8 cellular contexts compared by ENCODE assay signal in genomic region chr18:44826418-44827259, GRCh38.
DNase-seq lines count a peak whose midpoint lies in the region; ATAC-seq, FAIRE-seq and TF ChIP-seq lines count a peak whose summit lies in the region.

No MANE protein-coding gene starts in this region.

- H3K9me3 Mint-ChIP-seq in activated T-helper 2 cell treated with anti-CD3 and anti-CD28 coated beads, Interferon-gamma antibody, Interleukin-2, Interleukin-4, amounts not matched to agents 10 μg/mL and 5 μg/mL and 100 μg/mL, durations not matched to agents 14 hours and 24 hours and 36 hours = no peaks in the 10 kb centered on the region

- WGBS in body of pancreas, 2 donors = 20% methylated on average over 5 of the region's 5 CpGs
- 21 to 30% (median 24%) methylated on average over 5 of the region's 5 CpGs for WGBS in stomach, 5 donors

- peak; percentile 27 for DNase-seq in ACHN
- DNase-seq in NCI-H128 (lab: John Stamatoyannopoulos, UW; ENCODE audit: unreplicated experiment) = peak; percentile 34
- DNase-seq in body of pancreas = peak; percentile 76 to 89 (median 88)
- DNase-seq in keratinocyte (ENCODE audit: low read depth, low spot score) = peak; percentile 33
- peak; percentile 84 for DNase-seq in stomach
- no peak for DNase-seq in activated T-helper 2 cell treated with anti-CD3 and anti-CD28 coated beads, Interferon-gamma antibody, Interleukin-2, Interleukin-4, amounts not matched to agents 10 μg/mL and 5 μg/mL and 100 μg/mL, durations not matched to agents 14 hours and 24 hours and 36 hours (ENCODE audit: low spot score)

- no peaks in the 10 kb centered on the region for H4K20me1 ChIP-seq in keratinocyte (ENCODE audit: control insufficient read depth, extremely low read depth, insufficient read depth, low read length)

- dilution Hi-C loops in keratinocyte (cut with MboI; ENCODE audit: extremely low pct_ligation_motif_present, low sequenced_read_pairs) = no loop called here

- no peaks in the 10 kb centered on the region for H3K36me3 Mint-ChIP-seq in activated T-helper 2 cell treated with anti-CD3 and anti-CD28 coated beads, Interferon-gamma antibody, Interleukin-2, Interleukin-4, amounts not matched to agents 10 μg/mL and 5 μg/mL and 100 μg/mL, durations not matched to agents 14 hours and 24 hours and 36 hours (ENCODE audit: low read depth)

- peak overlapping the region; percentile 31 for H3K9ac ChIP-seq in keratinocyte (ENCODE audit: control insufficient read depth, extremely low read depth, insufficient read depth, low read length)

- peak overlapping the region; percentile 61 for H2AFZ ChIP-seq in keratinocyte (ENCODE audit: control insufficient read depth, low read length)

- TF ChIP-seq POLR2A in body of pancreas (IDR thresholded peaks at IDR 0.05) (no peak), stomach (IDR thresholded peaks at IDR 0.05) (no peak)

- H3K27me3 ChIP-seq in body of pancreas (no peaks in the 10 kb centered on the region), keratinocyte (ENCODE audit: control insufficient read depth, extremely low read depth, insufficient read depth, low read length) (no peaks in the 10 kb centered on the region), stomach (no peaks in the 10 kb centered on the region)

- H3K36me3 ChIP-seq in body of pancreas (replicated peaks in 1 of 2; ENCODE audit: insufficient read depth in 1 of 2, low read depth in 2 of 2) = no peaks in the 10 kb centered on the region
- H3K36me3 ChIP-seq in keratinocyte (ENCODE audit: control insufficient read depth in 2 of 2, extremely low read depth in 1 of 2, insufficient read depth in 2 of 2, low read length in 2 of 2) = peaks cover 0 to 1% of the 10 kb centered on the region in 2 experiments
- no peaks in the 10 kb centered on the region for H3K36me3 ChIP-seq in stomach

- peaks cover 12% of the 10 kb centered on the region for H3K27me3 Mint-ChIP-seq in activated T-helper 2 cell treated with anti-CD3 and anti-CD28 coated beads, Interferon-gamma antibody, Interleukin-2, Interleukin-4, amounts not matched to agents 10 μg/mL and 5 μg/mL and 100 μg/mL, durations not matched to agents 14 hours and 24 hours and 36 hours (ENCODE audit: low read depth)

- in situ Hi-C loops in ACHN (cut with HindIII; ENCODE audit: low pct_ligation_motif_present, low pct_unique_long_range_greater_than_20kb, low sequenced_read_pairs) = no loop called here

- peaks cover 53% of the 10 kb centered on the region for H3K4me1 ChIP-seq in body of pancreas
- peaks cover 24% of the 10 kb centered on the region for H3K4me1 ChIP-seq in keratinocyte (ENCODE audit: control insufficient read depth, extremely low read depth, insufficient read depth, low read length)
- peaks cover 39 to 80% (median 48%) of the 10 kb centered on the region in 4 donors for H3K4me1 ChIP-seq in stomach

- no peak for TF ChIP-seq EP300 in stomach (IDR thresholded peaks at IDR 0.05)

- intact Hi-C loops in body of pancreas (cut with DNase I) = no loop called here
- intact Hi-C loops in stomach (cut with DNase I; ENCODE audit: low total_unique reads) = no loop called here
- intact Hi-C loops in activated T-helper 2 cell treated with anti-CD3 and anti-CD28 coated beads, Interferon-gamma antibody, Interleukin-2, Interleukin-4, amounts not matched to agents 10 μg/mL and 5 μg/mL and 100 μg/mL, durations not matched to agents 14 hours and 24 hours and 36 hours (cut with micrococcal nuclease) = no loop called here

- H3K27ac ChIP-seq in body of pancreas = peak overlapping the region; percentile 9 to 84 (median 74)
- peak overlapping the region; percentile 54 for H3K27ac ChIP-seq in keratinocyte (ENCODE audit: control insufficient read depth, insufficient read depth, low read length)
- H3K27ac ChIP-seq in stomach = peak overlapping the region; percentile 47 to 86 (median 73)

- H3K9me3 ChIP-seq in body of pancreas (no peaks in the 10 kb centered on the region), keratinocyte (ENCODE audit: control insufficient read depth, low read depth, low read length) (no peaks in the 10 kb centered on the region), stomach (no peaks in the 10 kb centered on the region)

- peak; percentile 91 for FAIRE-seq in keratinocyte (lab: Jason Lieb, UNC)

- ATAC-seq in body of pancreas (peak; percentile 76), GM18867 (IDR thresholded peaks at IDR 0.05; ENCODE audit: unreplicated experiment) (no peak), GM21737 (IDR thresholded peaks at IDR 0.05; ENCODE audit: unreplicated experiment) (no peak)

- H3K4me2 ChIP-seq in keratinocyte (ENCODE audit: control insufficient read depth, extremely low read depth, insufficient read depth, low read depth, low read length) = peak overlapping the region; percentile 53

- peaks cover 2% of the 10 kb centered on the region for H3K9me1 ChIP-seq in keratinocyte (ENCODE audit: control insufficient read depth, extremely low read depth, insufficient read depth, low read length)

- H3K4me3 Mint-ChIP-seq in activated T-helper 2 cell treated with anti-CD3 and anti-CD28 coated beads, Interferon-gamma antibody, Interleukin-2, Interleukin-4, amounts not matched to agents 10 μg/mL and 5 μg/mL and 100 μg/mL, durations not matched to agents 14 hours and 24 hours and 36 hours (ENCODE audit: low read depth) = no peak overlapping the region

- no peaks in the 10 kb centered on the region for H3K79me2 ChIP-seq in keratinocyte (ENCODE audit: control insufficient read depth, insufficient read depth, low read length)

- no peak overlapping the region for H3K27ac Mint-ChIP-seq in activated T-helper 2 cell treated with anti-CD3 and anti-CD28 coated beads, Interferon-gamma antibody, Interleukin-2, Interleukin-4, amounts not matched to agents 10 μg/mL and 5 μg/mL and 100 μg/mL, durations not matched to agents 14 hours and 24 hours and 36 hours

- H3K4me3 ChIP-seq in body of pancreas (no peak overlapping the region), keratinocyte (ENCODE audit: control insufficient read depth in 2 of 3, extremely low read depth in 1 of 3, insufficient read depth in 2 of 3, low read depth in 1 of 3, low read length in 3 of 3) (no peak overlapping the region), stomach (no peak overlapping the region)

- no peak for TF ChIP-seq CTCF in body of pancreas (IDR thresholded peaks at IDR 0.05)
- no peak for TF ChIP-seq CTCF in keratinocyte (optimal IDR thresholded peaks at IDR 0.05 in 1 of 3, IDR thresholded peaks at IDR 0.05 in 1 of 3, conservative IDR thresholded peaks at IDR 0.05 in 1 of 3; ENCODE audit: extremely low read depth in 1 of 3, insufficient read depth in 2 of 3, low read length in 3 of 3)
- TF ChIP-seq CTCF in stomach (IDR thresholded peaks at IDR 0.05) = no peak

- H3K4me1 Mint-ChIP-seq in activated T-helper 2 cell treated with anti-CD3 and anti-CD28 coated beads, Interferon-gamma antibody, Interleukin-2, Interleukin-4, amounts not matched to agents 10 μg/mL and 5 μg/mL and 100 μg/mL, durations not matched to agents 14 hours and 24 hours and 36 hours (ENCODE audit: low read depth) = peaks cover 20% of the 10 kb centered on the region
